ENCODE assay signal across 19 cellular contexts in the genomic region with DNA sequence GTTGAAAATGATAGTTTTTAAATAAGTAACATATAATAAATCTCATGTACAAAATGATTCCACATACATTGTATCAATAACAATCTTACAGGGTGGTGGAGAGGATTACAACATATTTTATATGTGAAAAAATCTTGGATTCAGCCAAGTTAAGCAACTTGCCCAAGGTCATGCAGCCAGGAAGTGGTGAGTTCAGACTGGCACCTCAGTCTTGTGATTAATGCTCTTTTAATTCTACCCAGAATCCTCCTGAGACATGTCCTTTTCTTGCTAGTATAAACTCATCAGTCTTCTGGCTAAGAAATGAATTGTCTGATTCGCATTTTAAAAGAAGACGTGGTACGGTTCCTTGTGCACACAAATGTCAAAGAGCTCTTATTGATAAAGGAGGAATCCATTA. TPM values are rescaled to one million over a fixed set of nuclear protein-coding genes. Genes with fewer than 3 reads are reported as not detected.
"Had no signal": no experiment of that assay in that cellular context is flagged by ENCODE, and none has a peak within 500 bp of the region (broad histone marks: within the 10 kb centered on the region; RNA-seq: fewer than 3 reads in every experiment).

No MANE protein-coding gene starts in this region.

- DNase-seq: activated CD4-positive, alpha-beta T cell treated with anti-CD3 and anti-CD28 coated beads, Interleukin-2, amount 50 U/mL, for 48 hours; activated CD4-positive, CD25-positive, alpha-beta regulatory T cell treated with anti-CD3 and anti-CD28 coated beads, Interleukin-2, amount 50 U/mL, for 72 hours; activated naive CD4-positive, alpha-beta T cell treated with anti-CD3 and anti-CD28 coated beads, Interleukin-2, amount 10 ng/mL, durations not matched to agents 7 days and 5 days; dorsolateral prefrontal cortex; endodermal cell; stimulated activated CD4-positive, alpha-beta T cell treated with anti-CD3 and anti-CD28 coated beads, Interleukin-4, amount 100 ng/mL, for 4 hours; stimulated activated CD8-positive, alpha-beta memory T cell treated with anti-CD3 and anti-CD28 coated beads, Interleukin-4, amount 100 ng/mL, for 48 hours; stimulated activated naive CD8-positive, alpha-beta T cell treated with anti-CD3 and anti-CD28 coated beads, Interleukin-15, Interleukin-2, amounts not matched to agents 100 U/mL and 50 U/mL, for 24 hours; T-helper 1 cell; T1000; trophoblast cell had no signal

- ATAC-seq: activated T-helper 17 cell treated with anti-CD3 and anti-CD28 coated beads, Interleukin-2, amount 50 U/mL, for 72 hours; natural killer cell treated with Interleukin-12 subunit alpha and Interleukin-12 subunit beta and Interleukin-15 and Interleukin-18, amount 100 ng/mL, for 72 hours; stimulated activated naive CD8-positive, alpha-beta T cell treated with anti-CD3 and anti-CD28 coated beads, Interleukin-15, Interleukin-2, amounts not matched to agents 100 U/mL and 50 U/mL, for 24 hours had no signal

- H3K4me3 ChIP-seq: ascending aorta, cardiac muscle cell, dorsolateral prefrontal cortex, right atrium auricular region, smooth muscle cell, suprapubic skin had no signal

- H3K9me3 Mint-ChIP-seq: activated naive CD4-positive, alpha-beta T cell treated with anti-CD3 and anti-CD28 coated beads, Interleukin-2, amount 10 ng/mL, durations not matched to agents 7 days and 5 days; activated T-helper 17 cell treated with anti-CD3 and anti-CD28 coated beads, Interleukin-2, amount 50 U/mL, for 72 hours had no signal

- H3K4me3 Mint-ChIP-seq: activated naive CD4-positive, alpha-beta T cell treated with anti-CD3 and anti-CD28 coated beads, Interleukin-2, amount 10 ng/mL, durations not matched to agents 7 days and 5 days; activated T-helper 17 cell treated with anti-CD3 and anti-CD28 coated beads, Interleukin-2, amount 50 U/mL, for 72 hours; endodermal cell; natural killer cell treated with Interleukin-12 subunit alpha and Interleukin-12 subunit beta and Interleukin-15 and Interleukin-18, amount 100 ng/mL, for 72 hours had no signal

- H3K27ac Mint-ChIP-seq: activated naive CD4-positive, alpha-beta T cell treated with anti-CD3 and anti-CD28 coated beads, Interleukin-2, amount 10 ng/mL, durations not matched to agents 7 days and 5 days; activated T-helper 17 cell treated with anti-CD3 and anti-CD28 coated beads, Interleukin-2, amount 50 U/mL, for 72 hours; endodermal cell; natural killer cell treated with Interleukin-12 subunit alpha and Interleukin-12 subunit beta and Interleukin-15 and Interleukin-18, amount 100 ng/mL, for 72 hours had no signal

RNA-seq across cellular contexts. Expression of a gene that starts 4.5 kb away (rescaled TPM):
- total RNA-seq: activated T-helper 17 cell treated with anti-CD3 and anti-CD28 coated beads, Interleukin-2, amount 50 U/mL, for 72 hours; fibroblast of villous mesenchyme; natural killer cell treated with Interleukin-12 subunit alpha and Interleukin-12 subunit beta and Interleukin-15 and Interleukin-18, amount 100 ng/mL, for 72 hours; smooth muscle cell had no signal
- polyA plus RNA-seq: smooth muscle cell had no signal
